In the genomic region with DNA sequence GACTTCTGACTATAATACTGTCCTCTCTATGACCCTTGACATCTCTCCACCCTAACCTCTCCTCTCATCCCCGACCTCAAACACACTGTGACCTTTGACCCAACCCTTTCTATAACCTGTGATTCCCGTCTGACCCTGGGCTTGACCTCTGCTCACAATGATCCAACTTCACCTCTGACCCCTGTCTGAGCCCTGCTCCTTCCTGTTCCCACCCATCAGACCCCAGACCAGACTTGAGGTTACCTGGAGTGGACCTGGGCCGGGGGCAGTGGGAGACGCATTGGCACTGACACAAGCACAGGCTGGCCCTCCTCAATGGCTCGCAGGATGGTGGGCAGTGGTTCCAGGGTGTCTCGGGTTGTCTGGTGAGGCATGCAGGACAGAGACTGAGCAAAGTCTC, we compare ENCODE assay signal across 23 cellular contexts. TPM values are rescaled to one million over a fixed set of nuclear protein-coding genes. Genes with fewer than 3 reads are reported as not detected.
DNase-seq lines count a peak whose midpoint lies in the region; ATAC-seq and TF ChIP-seq lines count a peak whose summit lies in the region.
"Had no signal": no experiment of that assay in that cellular context is flagged by ENCODE, and none has a peak within 500 bp of the region (broad histone marks: within the 10 kb centered on the region; RNA-seq: fewer than 3 reads in every experiment).

No MANE protein-coding gene starts in this region.

- H3K4me3 Mint-ChIP-seq in activated naive CD4-positive, alpha-beta T cell treated with anti-CD3 and anti-CD28 coated beads for 36 hours: no peak overlapping the region
- H3K4me3 Mint-ChIP-seq in activated T-helper 17 cell treated with anti-CD3 and anti-CD28 coated beads, Interleukin-2, amount 50 U/mL, for 72 hours: no peak overlapping the region
- H3K4me3 Mint-ChIP-seq in progenitor cell of endocrine pancreas (ENCODE audit: low read depth): peak overlapping the region; percentile 16
- no peak overlapping the region for H3K4me3 Mint-ChIP-seq in activated CD4-positive, alpha-beta memory T cell treated with anti-CD3 and anti-CD28 coated beads, Interleukin-2, amount 10 ng/mL, durations not matched to agents 7 days and 5 days

- peaks cover 4% of the 10 kb centered on the region for H3K4me1 ChIP-seq in iPS-15b (ENCODE audit: control insufficient read depth, insufficient read depth, low read length)
- H3K4me1 ChIP-seq: foreskin keratinocyte had no signal

- H3K27me3 ChIP-seq in iPS-15b (ENCODE audit: control insufficient read depth, insufficient read depth, low read length): peaks cover 52% of the 10 kb centered on the region
- H3K27me3 ChIP-seq: BLaER1 had no signal

- peaks cover 10% of the 10 kb centered on the region for H3K4me1 Mint-ChIP-seq in activated naive CD4-positive, alpha-beta T cell treated with anti-CD3 and anti-CD28 coated beads for 36 hours (ENCODE audit: low read depth)
- peaks cover 19% of the 10 kb centered on the region for H3K4me1 Mint-ChIP-seq in activated T-helper 17 cell treated with anti-CD3 and anti-CD28 coated beads, Interleukin-2, amount 50 U/mL, for 72 hours
- H3K4me1 Mint-ChIP-seq in progenitor cell of endocrine pancreas (ENCODE audit: low read depth): peaks cover 6% of the 10 kb centered on the region
- H3K4me1 Mint-ChIP-seq in activated CD4-positive, alpha-beta memory T cell treated with anti-CD3 and anti-CD28 coated beads, Interleukin-2, amount 10 ng/mL, durations not matched to agents 7 days and 5 days: peaks cover 28% of the 10 kb centered on the region

- POLR2A ChIA-PET in activated CD4-positive, alpha-beta memory T cell treated with anti-CD3 and anti-CD28 coated beads, Interleukin-2, amount 10 ng/mL, durations not matched to agents 7 days and 5 days (lab: Charles Lee): interaction anchor here (1.0 to 12.2 kb wide), 6 partner anchors 10 to 102 kb away, joined by 3 to 124 read pairs (median 4); partner anchors contain the start of genes AKAP8, AKAP8L and RASAL3

- H3K27ac Mint-ChIP-seq in activated naive CD4-positive, alpha-beta T cell treated with anti-CD3 and anti-CD28 coated beads for 36 hours: peak overlapping the region; percentile 11
- peak overlapping the region; percentile 34 for H3K27ac Mint-ChIP-seq in activated T-helper 17 cell treated with anti-CD3 and anti-CD28 coated beads, Interleukin-2, amount 50 U/mL, for 72 hours
- H3K27ac Mint-ChIP-seq in progenitor cell of endocrine pancreas: no peak overlapping the region
- no peak overlapping the region for H3K27ac Mint-ChIP-seq in activated CD4-positive, alpha-beta memory T cell treated with anti-CD3 and anti-CD28 coated beads, Interleukin-2, amount 10 ng/mL, durations not matched to agents 7 days and 5 days

- H3K4me3 ChIP-seq in iPS-15b (ENCODE audit: low read depth, low read length): peak overlapping the region; percentile 65
- H3K4me3 ChIP-seq: BLaER1, hepatocyte had no signal

- no peak for TF ChIP-seq CTCF in progenitor cell of endocrine pancreas (IDR thresholded peaks at IDR 0.05; ENCODE audit: unreplicated experiment)

- no peaks in the 10 kb centered on the region for H3K9me3 ChIP-seq in iPS-15b (ENCODE audit: control insufficient read depth, insufficient read depth, low read length)
- H3K9me3 ChIP-seq: ascending aorta, spleen, stomach, transverse colon had no signal

- H3K36me3 Mint-ChIP-seq in activated naive CD4-positive, alpha-beta T cell treated with anti-CD3 and anti-CD28 coated beads for 36 hours (ENCODE audit: low read depth): peaks cover 39% of the 10 kb centered on the region
- peaks cover 81% of the 10 kb centered on the region for H3K36me3 Mint-ChIP-seq in activated T-helper 17 cell treated with anti-CD3 and anti-CD28 coated beads, Interleukin-2, amount 50 U/mL, for 72 hours (ENCODE audit: low read depth)
- no peaks in the 10 kb centered on the region for H3K36me3 Mint-ChIP-seq in progenitor cell of endocrine pancreas (ENCODE audit: insufficient read depth)
- peaks cover 73% of the 10 kb centered on the region for H3K36me3 Mint-ChIP-seq in activated CD4-positive, alpha-beta memory T cell treated with anti-CD3 and anti-CD28 coated beads, Interleukin-2, amount 10 ng/mL, durations not matched to agents 7 days and 5 days (ENCODE audit: low read depth)

- intact Hi-C loops in activated naive CD4-positive, alpha-beta T cell treated with anti-CD3 and anti-CD28 coated beads for 36 hours (cut with micrococcal nuclease): no loop called here

- CTCF ChIA-PET in activated naive CD4-positive, alpha-beta T cell treated with anti-CD3 and anti-CD28 coated beads for 36 hours (lab: Charles Lee): interaction anchor here (0.7 to 1.0 kb wide), 2 partner anchors 10 to 56 kb away, joined by 3 read pairs; no protein-coding TSS in a partner anchor
- CTCF ChIA-PET in activated CD4-positive, alpha-beta memory T cell treated with anti-CD3 and anti-CD28 coated beads, Interleukin-2, amount 10 ng/mL, durations not matched to agents 7 days and 5 days (lab: Charles Lee): interaction anchor here (1.0 to 3.5 kb wide), 3 partner anchors 10 to 102 kb away, joined by 3 to 17 read pairs (median 4); partner anchors contain the start of gene RASAL3

- H3K27me3 Mint-ChIP-seq in activated naive CD4-positive, alpha-beta T cell treated with anti-CD3 and anti-CD28 coated beads for 36 hours (ENCODE audit: low read depth): no peaks in the 10 kb centered on the region
- no peaks in the 10 kb centered on the region for H3K27me3 Mint-ChIP-seq in activated T-helper 17 cell treated with anti-CD3 and anti-CD28 coated beads, Interleukin-2, amount 50 U/mL, for 72 hours
- H3K27me3 Mint-ChIP-seq in progenitor cell of endocrine pancreas: peaks cover 48% of the 10 kb centered on the region
- no peaks in the 10 kb centered on the region for H3K27me3 Mint-ChIP-seq in activated CD4-positive, alpha-beta memory T cell treated with anti-CD3 and anti-CD28 coated beads, Interleukin-2, amount 10 ng/mL, durations not matched to agents 7 days and 5 days

- H3K9me3 Mint-ChIP-seq in activated naive CD4-positive, alpha-beta T cell treated with anti-CD3 and anti-CD28 coated beads for 36 hours: no peaks in the 10 kb centered on the region
- no peaks in the 10 kb centered on the region for H3K9me3 Mint-ChIP-seq in activated T-helper 17 cell treated with anti-CD3 and anti-CD28 coated beads, Interleukin-2, amount 50 U/mL, for 72 hours
- no peaks in the 10 kb centered on the region for H3K9me3 Mint-ChIP-seq in progenitor cell of endocrine pancreas (ENCODE audit: low read depth)
- H3K9me3 Mint-ChIP-seq in activated CD4-positive, alpha-beta memory T cell treated with anti-CD3 and anti-CD28 coated beads, Interleukin-2, amount 10 ng/mL, durations not matched to agents 7 days and 5 days: no peaks in the 10 kb centered on the region

- no peak for DNase-seq in activated naive CD4-positive, alpha-beta T cell treated with anti-CD3 and anti-CD28 coated beads for 36 hours
- DNase-seq in activated naive CD4-positive, alpha-beta T cell treated with Interleukin-2 at 50 U/mL for 16 hours: no peak
- DNase-seq in progenitor cell of endocrine pancreas (ENCODE audit: low spot score, unreplicated experiment): no peak
- no peak for DNase-seq in NCI-H2081 (lab: John Stamatoyannopoulos, UW)
- no peak for DNase-seq in ureter (ENCODE audit: low spot score)
- no peak for DNase-seq in activated CD4-positive, alpha-beta memory T cell treated with anti-CD3 and anti-CD28 coated beads, Interleukin-2, amount 10 ng/mL, durations not matched to agents 7 days and 5 days
- DNase-seq: activated effector memory CD4-positive, alpha-beta T cell treated with anti-CD3 and anti-CD28 coated beads, Interleukin-2, amount 50 U/mL, for 16 hours; foreskin keratinocyte; left ventricle myocardium superior; NCI-H1105; NCI-H2029; SHP77; spleen; stimulated activated CD4-positive, alpha-beta T cell treated with anti-CD3 and anti-CD28 coated beads, Interleukin-4, amount 100 ng/mL, for 24 hours; transverse colon had no signal

- no peak for ATAC-seq in activated T-helper 17 cell treated with anti-CD3 and anti-CD28 coated beads, Interleukin-2, amount 50 U/mL, for 72 hours (replicated peaks)
- ATAC-seq: foreskin keratinocyte had no signal

- no peak overlapping the region for H3K9ac ChIP-seq in iPS-15b (ENCODE audit: low read depth, low read length)
- H3K9ac ChIP-seq: BLaER1 had no signal

- no peaks in the 10 kb centered on the region for H3K36me3 ChIP-seq in iPS-15b (ENCODE audit: control insufficient read depth, insufficient read depth, low read length)
- H3K36me3 ChIP-seq: ascending aorta, transverse colon had no signal

RNA-seq across cellular contexts. Expression of gene WIZ, which starts 4.2 kb away (rescaled TPM):
- 10 to 100 TPM; 16.5 to 16.7 TPM for total RNA-seq in activated naive CD4-positive, alpha-beta T cell treated with anti-CD3 and anti-CD28 coated beads for 36 hours
- total RNA-seq in activated T-helper 17 cell treated with anti-CD3 and anti-CD28 coated beads, Interleukin-2, amount 50 U/mL, for 72 hours: 10 to 100 TPM; 27.7 to 30.0 TPM
- total RNA-seq in progenitor cell of endocrine pancreas (60.6 and 61.6 TPM in 2 replicates), ureter (42.3 TPM)
- 10 to 100 TPM; 25.3 to 25.4 TPM for total RNA-seq in activated CD4-positive, alpha-beta memory T cell treated with anti-CD3 and anti-CD28 coated beads, Interleukin-2, amount 10 ng/mL, durations not matched to agents 7 days and 5 days

RNA-seq across cellular contexts. Expression of gene RASAL3, which starts 10.4 kb away (rescaled TPM):
- 10 to 100 TPM; 63.2 to 66.2 TPM for total RNA-seq in activated naive CD4-positive, alpha-beta T cell treated with anti-CD3 and anti-CD28 coated beads for 36 hours
- 100 to 1,000 TPM; 126 to 134 TPM for total RNA-seq in activated T-helper 17 cell treated with anti-CD3 and anti-CD28 coated beads, Interleukin-2, amount 50 U/mL, for 72 hours
- total RNA-seq in progenitor cell of endocrine pancreas: not detected in 2 replicates
- total RNA-seq in ureter: 3.9 TPM
- 100 to 1,000 TPM; 174 to 179 TPM for total RNA-seq in activated CD4-positive, alpha-beta memory T cell treated with anti-CD3 and anti-CD28 coated beads, Interleukin-2, amount 10 ng/mL, durations not matched to agents 7 days and 5 days
- total RNA-seq: epithelial cell of proximal tubule, foreskin keratinocyte had no signal

RNA-seq across cellular contexts. Expression of gene PGLYRP2, which starts 25.4 kb away (rescaled TPM):
- total RNA-seq in activated naive CD4-positive, alpha-beta T cell treated with anti-CD3 and anti-CD28 coated beads for 36 hours: under 1 TPM; 0.07 TPM
- under 1 TPM in 1 of 2 donors, not detected in 1; 0.11 TPM for total RNA-seq in activated T-helper 17 cell treated with anti-CD3 and anti-CD28 coated beads, Interleukin-2, amount 50 U/mL, for 72 hours
- total RNA-seq in progenitor cell of endocrine pancreas (not detected in 2 replicates), ureter (0.34 TPM)
- total RNA-seq in activated CD4-positive, alpha-beta memory T cell treated with anti-CD3 and anti-CD28 coated beads, Interleukin-2, amount 10 ng/mL, durations not matched to agents 7 days and 5 days: under 1 TPM; 0.08 to 0.10 TPM
- total RNA-seq: ascending aorta, epithelial cell of proximal tubule, foreskin keratinocyte, hepatocyte, left ventricle myocardium superior, mononuclear cell, stomach, transverse colon had no signal

RNA-seq across cellular contexts. Expression of gene AKAP8L, which starts 35.1 kb away (rescaled TPM):
- 100 to 1,000 TPM; 127 to 140 TPM for total RNA-seq in activated naive CD4-positive, alpha-beta T cell treated with anti-CD3 and anti-CD28 coated beads for 36 hours
- 10 to 100 TPM; 64.8 to 68.4 TPM for total RNA-seq in activated T-helper 17 cell treated with anti-CD3 and anti-CD28 coated beads, Interleukin-2, amount 50 U/mL, for 72 hours
- total RNA-seq in progenitor cell of endocrine pancreas (208 and 228 TPM in 2 replicates), ureter (133 TPM)
- 10 to 100 TPM; 96.3 to 98.2 TPM for total RNA-seq in activated CD4-positive, alpha-beta memory T cell treated with anti-CD3 and anti-CD28 coated beads, Interleukin-2, amount 10 ng/mL, durations not matched to agents 7 days and 5 days

RNA-seq across cellular contexts. Expression of gene CYP4F22, which starts 54.4 kb away (rescaled TPM):
- under 1 TPM; 0.17 to 0.29 TPM for total RNA-seq in activated naive CD4-positive, alpha-beta T cell treated with anti-CD3 and anti-CD28 coated beads for 36 hours
- under 1 TPM; 0.58 to 0.73 TPM for total RNA-seq in activated T-helper 17 cell treated with anti-CD3 and anti-CD28 coated beads, Interleukin-2, amount 50 U/mL, for 72 hours
- total RNA-seq in progenitor cell of endocrine pancreas (not detected in 2 replicates), ureter (19.8 TPM)
- 1 to 10 TPM; 1.4 TPM for total RNA-seq in activated CD4-positive, alpha-beta memory T cell treated with anti-CD3 and anti-CD28 coated beads, Interleukin-2, amount 10 ng/mL, durations not matched to agents 7 days and 5 days
- total RNA-seq: ascending aorta, epithelial cell of proximal tubule, hepatocyte, left ventricle myocardium superior, transverse colon had no signal

Comparison
In these comparisons a context has a peak if more than half of its experiments do, and no peak if none do; other contexts are left out.
1. H3K27ac Mint-ChIP-seq: peak in activated naive CD4-positive, alpha-beta T cell treated with anti-CD3 and anti-CD28 coated beads for 36 hours (single experiment) and activated T-helper 17 cell treated with anti-CD3 and anti-CD28 coated beads, Interleukin-2, amount 50 U/mL, for 72 hours (single experiment); none in progenitor cell of endocrine pancreas (single experiment) and activated CD4-positive, alpha-beta memory T cell treated with anti-CD3 and anti-CD28 coated beads, Interleukin-2, amount 10 ng/mL, durations not matched to agents 7 days and 5 days (single experiment).
2. RNA of gene RASAL3, which starts 10.4 kb away (total RNA-seq): 174 to 179 TPM in activated CD4-positive, alpha-beta memory T cell treated with anti-CD3 and anti-CD28 coated beads, Interleukin-2, amount 10 ng/mL, durations not matched to agents 7 days and 5 days, 126 to 134 TPM in activated T-helper 17 cell treated with anti-CD3 and anti-CD28 coated beads, Interleukin-2, amount 50 U/mL, for 72 hours and 63.2 to 66.2 TPM in activated naive CD4-positive, alpha-beta T cell treated with anti-CD3 and anti-CD28 coated beads for 36 hours; 3.9 TPM in ureter (single experiment) and not detected in progenitor cell of endocrine pancreas; every median in the first group is over 10 times any median in the second.